In genomic region chr19:1832046-1832663, GRCh38 we compare ENCODE assay signal across 1 cellular context.
TF ChIP-seq lines count a peak whose summit lies in the region.

No MANE protein-coding gene starts in this region.

TF ChIP-seq in H1, 55 proteins besides CTCF, POLR2A, EP300 and RAD21:
- TF ChIP-seq, protein P1, sequence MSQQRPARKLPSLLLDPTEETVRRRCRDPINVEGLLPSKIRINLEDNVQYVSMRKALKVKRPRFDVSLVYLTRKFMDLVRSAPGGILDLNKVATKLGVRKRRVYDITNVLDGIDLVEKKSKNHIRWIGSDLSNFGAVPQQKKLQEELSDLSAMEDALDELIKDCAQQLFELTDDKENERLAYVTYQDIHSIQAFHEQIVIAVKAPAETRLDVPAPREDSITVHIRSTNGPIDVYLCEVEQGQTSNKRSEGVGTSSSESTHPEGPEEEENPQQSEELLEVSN (IDR thresholded peaks at IDR 0.05), result no peak
TF ChIP-seq in H1: peak in this region for 0.
